In the genomic region with DNA sequence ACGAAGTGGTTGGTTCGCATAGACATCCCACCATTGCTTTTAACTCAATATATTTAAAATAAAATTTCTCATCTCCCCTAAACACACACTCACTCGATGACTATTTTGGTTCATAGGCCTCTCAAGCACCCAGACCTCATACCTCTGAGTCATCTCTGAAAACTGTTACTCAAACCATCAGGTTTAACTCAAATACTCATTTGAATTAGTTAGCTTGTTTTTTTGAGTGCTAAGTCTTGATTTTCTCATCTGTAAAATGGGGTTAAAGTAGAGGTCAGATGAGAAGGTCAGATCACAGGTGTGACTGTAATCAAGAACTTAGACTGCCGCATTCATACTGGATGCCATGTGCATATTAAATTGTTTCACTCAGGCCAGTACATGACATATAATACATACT, we compare ENCODE assay signal across 11 cellular contexts.
DNase-seq lines count a peak whose midpoint lies in the region; ATAC-seq and TF ChIP-seq lines count a peak whose summit lies in the region.
"Had no signal": no experiment of that assay in that cellular context is flagged by ENCODE, and none has a peak within 500 bp of the region (broad histone marks: within the 10 kb centered on the region; RNA-seq: fewer than 3 reads in every experiment).

No MANE protein-coding gene starts in this region.

- no peak for TF ChIP-seq CTCF in transverse colon (IDR thresholded peaks at IDR 0.05)

- no peaks in the 10 kb centered on the region for H3K27me3 ChIP-seq in transverse colon
- H3K27me3 ChIP-seq: pancreas had no signal

- intact Hi-C loops in transverse colon (cut with DNase I; ENCODE audit: low total_unique reads): loop anchor here (5.0 kb wide), 1 partner anchor 486 kb away; no protein-coding TSS in a partner anchor

- no peaks in the 10 kb centered on the region for H3K9me3 ChIP-seq in mesodermal cell (ENCODE audit: control insufficient read depth, low read length)
- H3K9me3 ChIP-seq in transverse colon: no peaks in the 10 kb centered on the region
- H3K9me3 ChIP-seq: pancreas had no signal

- TF ChIP-seq POLR2A in transverse colon (IDR thresholded peaks at IDR 0.05): no peak

- H3K4me1 ChIP-seq in mesodermal cell (ENCODE audit: control insufficient read depth, insufficient read depth, low read length, poor library complexity, severe bottlenecking): peaks cover 28% of the 10 kb centered on the region
- no peaks in the 10 kb centered on the region for H3K4me1 ChIP-seq in transverse colon
- H3K4me1 ChIP-seq: pancreas had no signal

- no peak for TF ChIP-seq EP300 in transverse colon (IDR thresholded peaks at IDR 0.05; ENCODE audit: low read depth)

- H3K4me3 ChIP-seq in mesodermal cell (ENCODE audit: extremely low read depth, insufficient read depth, low read length, poor library complexity, severe bottlenecking) (no peak overlapping the region), transverse colon (no peak overlapping the region)
- H3K4me3 ChIP-seq: pancreas had no signal

- WGBS in mesodermal cell (ENCODE audit: insufficient coverage in 2 of 2), 2 experiments: 91 to 100% methylated on average over 3 of the region's 4 CpGs
- 82 to 92% methylated on average over 4 of the region's 4 CpGs for WGBS in transverse colon (ENCODE audit: low coverage in 1 of 2), 2 donors

- no peak for DNase-seq in pons (ENCODE audit: low spot score)
- DNase-seq in activated CD4-positive, CD25-positive, alpha-beta regulatory T cell treated with anti-CD3 and anti-CD28 coated beads, Interleukin-2, amount 50 U/mL, for 72 hours: no peak
- no peak for DNase-seq in transverse colon
- DNase-seq in NCI-H748 (lab: John Stamatoyannopoulos, UW; ENCODE audit: unreplicated experiment): no peak
- DNase-seq: amygdala, pancreas, WERI-Rb-1 had no signal

- H3K27ac ChIP-seq in mesodermal cell (ENCODE audit: low read depth, low read length, severe bottlenecking) (peak overlapping the region; percentile 72), transverse colon (no peak overlapping the region)
- H3K27ac ChIP-seq: pancreas, WERI-Rb-1 had no signal

- H3K36me3 ChIP-seq in mesodermal cell (ENCODE audit: control insufficient read depth, insufficient read depth, low read length) (no peaks in the 10 kb centered on the region), transverse colon (no peaks in the 10 kb centered on the region)
- H3K36me3 ChIP-seq: pancreas, WERI-Rb-1 had no signal

- in situ Hi-C loops in transverse colon (cut with MboI; ENCODE audit: low pct_ligation_motif_present in 1 of 4, low pct_unique_long_range_greater_than_20kb in 1 of 4, low sequenced_read_pairs in 3 of 4): no loop called here

- ATAC-seq in GM18520 (IDR thresholded peaks at IDR 0.05; ENCODE audit: unreplicated experiment): peak; percentile 76
- ATAC-seq in HG02623 (IDR thresholded peaks at IDR 0.05; ENCODE audit: unreplicated experiment): peak; percentile 53
- ATAC-seq in SK-N-SH treated with all-trans-retinoic acid at 6 μM for 48 hours: peak; percentile 53

TF ChIP-seq in SK-N-SH treated with all-trans-retinoic acid at 6 μM for 48 hours, 23 proteins besides CTCF, POLR2A, EP300 and RAD21:
- TF ChIP-seq ZFP30 (CRISPR knock-in tag; IDR thresholded peaks at IDR 0.05) (no peak), ZNF565 (CRISPR knock-in tag; conservative IDR thresholded peaks at IDR 0.05; ENCODE audit: low read depth) (no peak), ZFP3 (CRISPR knock-in tag; IDR thresholded peaks at IDR 0.05) (no peak), GLIS3 (CRISPR knock-in tag; IDR thresholded peaks at IDR 0.05) (no peak)
- TF ChIP-seq, protein P1, sequence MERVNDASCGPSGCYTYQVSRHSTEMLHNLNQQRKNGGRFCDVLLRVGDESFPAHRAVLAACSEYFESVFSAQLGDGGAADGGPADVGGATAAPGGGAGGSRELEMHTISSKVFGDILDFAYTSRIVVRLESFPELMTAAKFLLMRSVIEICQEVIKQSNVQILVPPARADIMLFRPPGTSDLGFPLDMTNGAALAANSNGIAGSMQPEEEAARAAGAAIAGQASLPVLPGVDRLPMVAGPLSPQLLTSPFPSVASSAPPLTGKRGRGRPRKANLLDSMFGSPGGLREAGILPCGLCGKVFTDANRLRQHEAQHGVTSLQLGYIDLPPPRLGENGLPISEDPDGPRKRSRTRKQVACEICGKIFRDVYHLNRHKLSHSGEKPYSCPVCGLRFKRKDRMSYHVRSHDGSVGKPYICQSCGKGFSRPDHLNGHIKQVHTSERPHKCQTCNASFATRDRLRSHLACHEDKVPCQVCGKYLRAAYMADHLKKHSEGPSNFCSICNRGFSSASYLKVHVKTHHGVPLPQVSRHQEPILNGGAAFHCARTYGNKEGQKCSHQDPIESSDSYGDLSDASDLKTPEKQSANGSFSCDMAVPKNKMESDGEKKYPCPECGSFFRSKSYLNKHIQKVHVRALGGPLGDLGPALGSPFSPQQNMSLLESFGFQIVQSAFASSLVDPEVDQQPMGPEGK (CRISPR knock-in tag; IDR thresholded peaks at IDR 0.05; ENCODE audit: borderline replicate concordance): no peak
TF ChIP-seq in SK-N-SH treated with all-trans-retinoic acid at 6 μM for 48 hours: peak in this region for 0.
